8 cellular contexts compared by ENCODE assay signal in genomic region chrX:9566150-9566621, GRCh38.
A peak's percentile ranks its signal among the peaks of the same experiment; 100 is the strongest.
DNase-seq lines count a peak whose midpoint lies in the region; ATAC-seq and TF ChIP-seq lines count a peak whose summit lies in the region.

No MANE protein-coding gene starts in this region.

- H3K36me3 ChIP-seq in heart right ventricle: no peaks in the 10 kb centered on the region

- H3K4me1 Mint-ChIP-seq in activated T-helper 1 cell treated with anti-CD3 and anti-CD28 coated beads, Interleukin-12 subunit alpha, Interleukin-12 subunit beta, Interleukin-2, Interleukin-4 antibody, amounts not matched to agents 30 ng/mL and 10 ng/mL and 1 ng/mL, durations not matched to agents 14 hours and 24 hours and 36 hours (ENCODE audit: low read depth): peaks cover 21% of the 10 kb centered on the region

- peak; percentile 72 for DNase-seq in Right ventricle myocardium inferior (ENCODE audit: missing footprints)
- DNase-seq in cardiac septum (ENCODE audit: low spot score): no peak
- DNase-seq in activated T-helper 1 cell treated with anti-CD3 and anti-CD28 coated beads, Interleukin-12 subunit alpha, Interleukin-12 subunit beta, Interleukin-2, Interleukin-4 antibody, amounts not matched to agents 30 ng/mL and 10 ng/mL and 1 ng/mL, durations not matched to agents 14 hours and 24 hours and 36 hours (ENCODE audit: low spot score): no peak
- peak; percentile 16 to 54 for DNase-seq in heart right ventricle
- peak; percentile 1 for DNase-seq in stimulated activated CD4-positive, alpha-beta T cell treated with anti-CD3 and anti-CD28 coated beads, Interleukin-2, amount 100 ng/mL, for 4 hours (ENCODE audit: low read depth)
- no peak for DNase-seq in NCI-H2107 treated with DMSO at 0.1 percent for 48 hours (lab: John Stamatoyannopoulos, UW; ENCODE audit: unreplicated experiment)
- DNase-seq in NCI-H526 treated with DMSO at 0.1 percent for 48 hours (lab: John Stamatoyannopoulos, UW): no peak
- DNase-seq in SKM-1 (lab: John Stamatoyannopoulos, UW; ENCODE audit: unreplicated experiment): no peak

- H3K4me3 ChIP-seq in heart right ventricle: no peak overlapping the region

- H3K27me3 Mint-ChIP-seq in activated T-helper 1 cell treated with anti-CD3 and anti-CD28 coated beads, Interleukin-12 subunit alpha, Interleukin-12 subunit beta, Interleukin-2, Interleukin-4 antibody, amounts not matched to agents 30 ng/mL and 10 ng/mL and 1 ng/mL, durations not matched to agents 14 hours and 24 hours and 36 hours (ENCODE audit: insufficient read depth): no peaks in the 10 kb centered on the region

- ATAC-seq in Right ventricle myocardium inferior (peak; percentile 72), heart right ventricle (peak; percentile 58 to 87 (median 75))

- WGBS in heart right ventricle, 2 donors: 14 to 19% methylated on average over 6 of the region's 6 CpGs

- H3K27ac ChIP-seq in heart right ventricle: peak overlapping the region in 1 of 10 donors; percentile 11

- H3K36me3 Mint-ChIP-seq in activated T-helper 1 cell treated with anti-CD3 and anti-CD28 coated beads, Interleukin-12 subunit alpha, Interleukin-12 subunit beta, Interleukin-2, Interleukin-4 antibody, amounts not matched to agents 30 ng/mL and 10 ng/mL and 1 ng/mL, durations not matched to agents 14 hours and 24 hours and 36 hours (ENCODE audit: low read depth): peaks cover 16% of the 10 kb centered on the region

- peak overlapping the region; percentile 11 for H3K4me3 Mint-ChIP-seq in activated T-helper 1 cell treated with anti-CD3 and anti-CD28 coated beads, Interleukin-12 subunit alpha, Interleukin-12 subunit beta, Interleukin-2, Interleukin-4 antibody, amounts not matched to agents 30 ng/mL and 10 ng/mL and 1 ng/mL, durations not matched to agents 14 hours and 24 hours and 36 hours

- no peaks in the 10 kb centered on the region for H3K9me3 Mint-ChIP-seq in activated T-helper 1 cell treated with anti-CD3 and anti-CD28 coated beads, Interleukin-12 subunit alpha, Interleukin-12 subunit beta, Interleukin-2, Interleukin-4 antibody, amounts not matched to agents 30 ng/mL and 10 ng/mL and 1 ng/mL, durations not matched to agents 14 hours and 24 hours and 36 hours

- peaks cover 0 to 25% (median 15%) of the 10 kb centered on the region in 9 donors for H3K4me1 ChIP-seq in heart right ventricle

- no peaks in the 10 kb centered on the region for H3K27me3 ChIP-seq in heart right ventricle

- no peak overlapping the region for H3K27ac Mint-ChIP-seq in activated T-helper 1 cell treated with anti-CD3 and anti-CD28 coated beads, Interleukin-12 subunit alpha, Interleukin-12 subunit beta, Interleukin-2, Interleukin-4 antibody, amounts not matched to agents 30 ng/mL and 10 ng/mL and 1 ng/mL, durations not matched to agents 14 hours and 24 hours and 36 hours

- intact Hi-C loops in Right ventricle myocardium inferior (cut with DNase I): no loop called here
- intact Hi-C loops in cardiac septum (cut with DNase I): no loop called here
- intact Hi-C loops in activated T-helper 1 cell treated with anti-CD3 and anti-CD28 coated beads, Interleukin-12 subunit alpha, Interleukin-12 subunit beta, Interleukin-2, Interleukin-4 antibody, amounts not matched to agents 30 ng/mL and 10 ng/mL and 1 ng/mL, durations not matched to agents 14 hours and 24 hours and 36 hours (cut with micrococcal nuclease): no loop called here
- intact Hi-C loops in heart right ventricle (cut with DNase I): no loop called here

- H3K9me3 ChIP-seq in heart right ventricle: no peaks in the 10 kb centered on the region

- peak in 1 of 9 donors; percentile 6 for TF ChIP-seq CTCF in heart right ventricle (IDR thresholded peaks at IDR 0.05)

Comparison
In these comparisons a context has a peak if more than half of its experiments do, and no peak if none do; other contexts are left out.
1. DNase-seq: peak in Right ventricle myocardium inferior (single experiment), heart right ventricle (2 of 2) and stimulated activated CD4-positive, alpha-beta T cell treated with anti-CD3 and anti-CD28 coated beads, Interleukin-2, amount 100 ng/mL, for 4 hours (single experiment); none in cardiac septum (single experiment), activated T-helper 1 cell treated with anti-CD3 and anti-CD28 coated beads, Interleukin-12 subunit alpha, Interleukin-12 subunit beta, Interleukin-2, Interleukin-4 antibody, amounts not matched to agents 30 ng/mL and 10 ng/mL and 1 ng/mL, durations not matched to agents 14 hours and 24 hours and 36 hours (single experiment), NCI-H2107 treated with DMSO at 0.1 percent for 48 hours (single experiment), NCI-H526 treated with DMSO at 0.1 percent for 48 hours (single experiment) and SKM-1 (single experiment).